ENCODE assay signal across 22 cellular contexts in the genomic region with DNA sequence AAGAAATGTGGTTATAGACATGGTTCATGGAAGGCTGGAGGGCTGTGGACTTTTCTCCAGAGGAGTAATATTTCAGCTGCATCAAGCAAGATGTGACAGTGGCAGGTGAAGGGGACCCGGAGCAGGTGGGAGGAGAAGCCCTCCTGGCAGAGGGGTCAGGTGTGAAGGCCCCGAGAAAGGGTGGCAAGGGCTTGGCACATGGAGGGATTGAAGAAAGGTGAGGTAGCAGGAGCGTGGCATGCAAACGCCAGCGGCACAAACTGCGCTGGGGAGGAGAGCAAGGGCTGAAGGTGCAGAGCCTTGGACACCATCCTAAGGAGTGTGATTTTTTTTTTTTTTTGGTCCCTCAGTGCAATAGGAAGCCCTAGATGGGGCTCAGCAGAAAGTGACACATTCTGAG.
"Had no signal": no experiment of that assay in that cellular context is flagged by ENCODE, and none has a peak within 500 bp of the region (broad histone marks: within the 10 kb centered on the region; RNA-seq: fewer than 3 reads in every experiment).

No MANE protein-coding gene starts in this region.

- H3K27ac Mint-ChIP-seq: activated CD4-positive, alpha-beta memory T cell treated with anti-CD3 and anti-CD28 coated beads for 36 hours; activated CD8-positive, alpha-beta memory T cell treated with anti-CD3 and anti-CD28 coated beads, Interleukin-2, amount 10 ng/mL, durations not matched to agents 7 days and 5 days; activated T-helper 1 cell treated with anti-CD3 and anti-CD28 coated beads, Interleukin-12 subunit alpha, Interleukin-12 subunit beta, Interleukin-2, Interleukin-4 antibody, amounts not matched to agents 30 ng/mL and 10 ng/mL and 1 ng/mL, durations not matched to agents 14 hours and 24 hours and 36 hours; endodermal cell; mesothelial cell of epicardium; T-helper 17 cell had no signal

- H3K27me3 Mint-ChIP-seq: activated CD4-positive, alpha-beta memory T cell treated with anti-CD3 and anti-CD28 coated beads for 36 hours; central memory CD8-positive, alpha-beta T cell; naive thymus-derived CD8-positive, alpha-beta T cell; T-helper 17 cell had no signal

- ATAC-seq: activated CD8-positive, alpha-beta memory T cell treated with anti-CD3 and anti-CD28 coated beads, Interleukin-2, amount 10 ng/mL, durations not matched to agents 7 days and 5 days; activated naive CD4-positive, alpha-beta T cell treated with anti-CD3 and anti-CD28 coated beads, Interleukin-2, amount 50 U/mL, for 72 hours; heart right ventricle; naive thymus-derived CD8-positive, alpha-beta T cell; stimulated activated naive CD8-positive, alpha-beta T cell treated with anti-CD3 and anti-CD28 coated beads, Interleukin-15, Interleukin-2, amounts not matched to agents 100 U/mL and 50 U/mL, for 24 hours; T-helper 17 cell; upper lobe of right lung had no signal

- DNase-seq: activated CD4-positive, alpha-beta memory T cell treated with anti-CD3 and anti-CD28 coated beads for 36 hours; activated CD4-positive, alpha-beta T cell treated with anti-CD3 and anti-CD28 coated beads for 48 hours; activated CD8-positive, alpha-beta memory T cell treated with anti-CD3 and anti-CD28 coated beads, Interleukin-2, amount 10 ng/mL, durations not matched to agents 7 days and 5 days; activated T-cell treated with anti-CD3 and anti-CD28 coated beads for 4 hours; colonic mucosa; endodermal cell; heart right ventricle; kidney; naive thymus-derived CD8-positive, alpha-beta T cell; stimulated activated CD4-positive, alpha-beta T cell treated with anti-CD3 and anti-CD28 coated beads, Interleukin-2, amount 100 ng/mL, for 48 hours; stimulated activated CD8-positive, alpha-beta memory T cell treated with anti-CD3 and anti-CD28 coated beads, Interleukin-4, amount 100 ng/mL, for 48 hours; stimulated activated naive CD8-positive, alpha-beta T cell treated with anti-CD3 and anti-CD28 coated beads, Interleukin-15, Interleukin-2, amounts not matched to agents 100 U/mL and 50 U/mL, for 24 hours; T-helper 17 cell; thyroid gland had no signal

- H3K27ac ChIP-seq: colonic mucosa, epithelial cell of prostate, parathyroid adenoma, right lobe of liver, thyroid gland, upper lobe of right lung had no signal

- H3K9me3 Mint-ChIP-seq: activated T-helper 1 cell treated with anti-CD3 and anti-CD28 coated beads, Interleukin-12 subunit alpha, Interleukin-12 subunit beta, Interleukin-2, Interleukin-4 antibody, amounts not matched to agents 30 ng/mL and 10 ng/mL and 1 ng/mL, durations not matched to agents 14 hours and 24 hours and 36 hours; central memory CD8-positive, alpha-beta T cell; endodermal cell had no signal

- H3K4me1 Mint-ChIP-seq: endodermal cell had no signal

- H3K36me3 Mint-ChIP-seq: activated CD8-positive, alpha-beta memory T cell treated with anti-CD3 and anti-CD28 coated beads, Interleukin-2, amount 10 ng/mL, durations not matched to agents 7 days and 5 days; mesothelial cell of epicardium had no signal

- H3K4me3 Mint-ChIP-seq: activated CD4-positive, alpha-beta memory T cell treated with anti-CD3 and anti-CD28 coated beads for 36 hours; activated CD8-positive, alpha-beta memory T cell treated with anti-CD3 and anti-CD28 coated beads, Interleukin-2, amount 10 ng/mL, durations not matched to agents 7 days and 5 days; activated T-helper 1 cell treated with anti-CD3 and anti-CD28 coated beads, Interleukin-12 subunit alpha, Interleukin-12 subunit beta, Interleukin-2, Interleukin-4 antibody, amounts not matched to agents 30 ng/mL and 10 ng/mL and 1 ng/mL, durations not matched to agents 14 hours and 24 hours and 36 hours; central memory CD8-positive, alpha-beta T cell; endodermal cell; mesothelial cell of epicardium; naive thymus-derived CD8-positive, alpha-beta T cell; T-helper 17 cell had no signal
